Comparison of ENCODE assay signal across 12 cellular contexts in the genomic region with DNA sequence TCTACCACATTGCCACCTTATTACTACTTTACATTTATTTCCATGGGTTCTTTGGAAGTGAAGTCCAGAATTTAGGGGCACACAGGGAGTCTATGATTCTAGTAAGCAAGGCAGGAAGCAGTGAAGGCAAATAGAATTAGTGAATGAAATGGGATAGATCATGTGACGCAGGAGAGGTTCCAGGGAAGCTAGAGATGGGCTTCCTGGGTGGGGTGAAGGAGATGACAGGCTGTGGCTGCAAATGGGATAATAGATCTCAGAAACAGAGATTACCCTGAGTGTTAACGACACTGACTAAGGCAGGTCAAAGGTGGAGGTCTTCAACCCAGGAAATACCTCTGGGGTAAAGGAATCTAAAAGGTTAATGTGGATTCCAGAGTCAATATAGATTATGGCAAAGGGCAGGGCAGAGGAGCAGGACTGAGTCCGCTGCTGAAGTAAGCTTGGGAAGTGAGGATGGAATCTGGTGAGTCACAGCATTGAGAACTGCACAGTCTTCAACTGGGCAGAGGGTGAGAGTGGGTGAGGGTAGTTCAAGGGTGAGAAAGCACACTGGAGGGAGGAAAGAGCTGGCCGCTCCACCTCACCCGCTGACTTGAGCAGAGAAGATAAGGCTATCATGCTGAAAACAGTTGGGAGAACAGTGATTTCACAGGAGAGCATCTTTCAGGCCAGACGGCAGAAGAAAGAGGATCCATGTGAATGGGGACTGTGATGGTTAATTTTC.
DNase-seq lines count a peak whose midpoint lies in the region; ATAC-seq and TF ChIP-seq lines count a peak whose summit lies in the region.
"Had no signal": no experiment of that assay in that cellular context is flagged by ENCODE, and none has a peak within 500 bp of the region (broad histone marks: within the 10 kb centered on the region; RNA-seq: fewer than 3 reads in every experiment).

No MANE protein-coding gene starts in this region.

- H3K4me1 ChIP-seq in right cardiac atrium (ENCODE audit: control insufficient read depth, insufficient read depth, low read length), result no peaks in the 10 kb centered on the region
- H3K4me1 ChIP-seq in left ventricle myocardium inferior, result peaks cover 18% of the 10 kb centered on the region
- no peaks in the 10 kb centered on the region for H3K4me1 ChIP-seq in CD8-positive, alpha-beta T cell (ENCODE audit: insufficient read depth, low read length)
- H3K4me1 ChIP-seq: SJCRH30 had no signal

- H3K36me3 ChIP-seq in left ventricle myocardium inferior, result no peaks in the 10 kb centered on the region
- H3K36me3 ChIP-seq in CD8-positive, alpha-beta T cell (ENCODE audit: insufficient read depth, low read length), result no peaks in the 10 kb centered on the region
- H3K36me3 ChIP-seq: SJCRH30 had no signal

- no peaks in the 10 kb centered on the region for H3K36me3 Mint-ChIP-seq in CD8-positive, alpha-beta T cell

- DNase-seq in right cardiac atrium (no peak), left ventricle myocardium inferior (no peak), amniotic epithelial cell (ENCODE audit: low read depth) (peak; percentile 95), glomerular visceral epithelial cell (ENCODE audit: extremely low spot score) (peak; percentile 71), SKM-1 treated with dmso at 0.1 percent for 144 hours (lab: John Stamatoyannopoulos, UW; ENCODE audit: unreplicated experiment) (no peak), DMS 273 (lab: John Stamatoyannopoulos, UW; ENCODE audit: unreplicated experiment) (no peak)
- DNase-seq in CD8-positive, alpha-beta T cell, result no peak
- DNase-seq: activated CD4-positive, alpha-beta T cell treated with anti-CD3 and anti-CD28 coated beads for 48 hours; activated gamma-delta T cell treated with Interleukin-2 at 50 U/mL for 16 hours; cortex of kidney; SJCRH30 had no signal

- H3K27me3 ChIP-seq in right cardiac atrium (ENCODE audit: control insufficient read depth, insufficient read depth) (no peaks in the 10 kb centered on the region), left ventricle myocardium inferior (ENCODE audit: low read depth) (no peaks in the 10 kb centered on the region)
- no peaks in the 10 kb centered on the region for H3K27me3 ChIP-seq in CD8-positive, alpha-beta T cell (ENCODE audit: insufficient read depth, low read length)
- H3K27me3 ChIP-seq: SJCRH30 had no signal

- CTCF ChIA-PET in CD8-positive, alpha-beta T cell (lab: Charles Lee), result interaction anchor here (1.0 kb wide), 1 partner anchor 11 kb away, joined by 4 read pairs; no protein-coding TSS in a partner anchor

- H3K9me3 ChIP-seq in right cardiac atrium (ENCODE audit: control insufficient read depth, low read length) (no peaks in the 10 kb centered on the region), left ventricle myocardium inferior (replicated peaks) (no peaks in the 10 kb centered on the region)
- no peaks in the 10 kb centered on the region for H3K9me3 ChIP-seq in CD8-positive, alpha-beta T cell (ENCODE audit: low read length)
- H3K9me3 ChIP-seq: SJCRH30 had no signal

- no peaks in the 10 kb centered on the region for H3K9me3 Mint-ChIP-seq in CD8-positive, alpha-beta T cell

- POLR2A ChIA-PET in CD8-positive, alpha-beta T cell (lab: Charles Lee), result no interaction called here

- H3K27ac Mint-ChIP-seq in CD8-positive, alpha-beta T cell, result no peak overlapping the region

- H3K4me3 ChIP-seq in right cardiac atrium (ENCODE audit: low read length) (no peak overlapping the region), left ventricle myocardium inferior (no peak overlapping the region)
- no peak overlapping the region for H3K4me3 ChIP-seq in CD8-positive, alpha-beta T cell (ENCODE audit: low read depth, low read length)
- H3K4me3 ChIP-seq: SJCRH30 had no signal

- H3K4me3 Mint-ChIP-seq in CD8-positive, alpha-beta T cell, result no peak overlapping the region

- intact Hi-C loops in right cardiac atrium (cut with DNase I), result no loop called here
- intact Hi-C loops in left ventricle myocardium inferior (cut with micrococcal nuclease), result no loop called here
- intact Hi-C loops in CD8-positive, alpha-beta T cell (cut with DNase I, micrococcal nuclease), result no loop called here

- WGBS in right cardiac atrium, result 66% methylated on average over 6 of the region's 6 CpGs

- H3K27me3 Mint-ChIP-seq in CD8-positive, alpha-beta T cell (ENCODE audit: low read depth), result no peaks in the 10 kb centered on the region

- no peak overlapping the region for H3K27ac ChIP-seq in right cardiac atrium (ENCODE audit: low read length)
- H3K27ac ChIP-seq in left ventricle myocardium inferior (replicated peaks), result no peak overlapping the region
- H3K27ac ChIP-seq in CD8-positive, alpha-beta T cell (ENCODE audit: low read depth, low read length), result no peak overlapping the region
- H3K27ac ChIP-seq: SJCRH30 had no signal

- ATAC-seq in right cardiac atrium (peak; percentile 55 to 80), GM21717 (IDR thresholded peaks at IDR 0.05; ENCODE audit: unreplicated experiment) (no peak)
- no peak for ATAC-seq in CD8-positive, alpha-beta T cell

- H3K4me1 Mint-ChIP-seq in CD8-positive, alpha-beta T cell (ENCODE audit: low read depth), result no peaks in the 10 kb centered on the region

- no peak for TF ChIP-seq CTCF in left ventricle myocardium inferior (IDR thresholded peaks at IDR 0.05; ENCODE audit: borderline replicate concordance)
- TF ChIP-seq CTCF in CD8-positive, alpha-beta T cell (IDR thresholded peaks at IDR 0.05), result no peak

Comparison
In these comparisons a context has a peak if more than half of its experiments do, and no peak if none do; other contexts are left out.
1. ATAC-seq: peak in right cardiac atrium (2 of 2); none in CD8-positive, alpha-beta T cell (single experiment) and GM21717 (single experiment).
2. DNase-seq: peak in amniotic epithelial cell (single experiment) and glomerular visceral epithelial cell (single experiment); none in right cardiac atrium (0 of 3), left ventricle myocardium inferior (single experiment), CD8-positive, alpha-beta T cell (0 of 7), SKM-1 treated with dmso at 0.1 percent for 144 hours (single experiment) and DMS 273 (single experiment).